In the genomic region with DNA sequence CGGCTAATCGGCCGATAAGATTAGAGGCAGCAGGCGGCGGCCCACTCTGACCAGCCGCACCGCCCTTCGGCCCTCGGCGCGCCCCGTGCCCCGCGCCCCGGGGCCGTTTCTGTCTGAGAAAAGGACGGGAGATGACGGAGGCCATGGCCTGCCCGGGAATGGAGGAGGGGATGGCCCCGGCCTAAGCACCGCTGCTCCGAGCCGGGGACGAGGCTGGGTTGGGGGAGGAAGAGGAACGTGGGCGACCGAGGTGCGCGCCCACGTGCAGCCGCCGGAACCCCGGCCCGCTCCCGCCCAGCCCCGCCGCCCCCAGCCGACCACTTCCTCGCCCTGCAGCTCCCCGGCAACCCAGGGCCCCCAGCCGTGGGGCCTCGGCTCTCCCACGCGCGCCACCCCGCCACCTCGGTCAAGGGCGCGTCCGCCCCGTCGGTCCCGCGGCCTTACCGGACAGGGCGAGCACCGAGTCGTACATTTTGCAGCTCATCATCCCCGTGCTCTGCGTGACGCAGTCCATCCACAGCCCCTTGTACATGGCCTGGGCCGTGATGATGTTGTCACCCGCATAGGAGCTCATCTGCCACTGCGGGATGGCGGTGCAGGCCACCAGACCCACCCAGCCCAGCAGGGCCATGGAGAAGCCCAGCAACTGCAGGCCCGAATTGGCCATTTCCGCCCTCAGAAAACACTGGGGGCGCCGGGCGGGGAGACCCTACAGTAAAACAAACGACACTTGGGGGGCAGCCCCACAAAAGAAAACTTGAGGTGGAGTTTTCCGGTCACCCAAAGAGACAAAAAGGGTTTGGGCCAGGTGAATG, we compare ENCODE assay signal across 3 cellular contexts.
A peak's percentile ranks its signal among the peaks of the same experiment; 100 is the strongest.
TF ChIP-seq lines count a peak whose summit lies in the region.

No MANE protein-coding gene starts in this region.

TF ChIP-seq in SK-N-SH, 30 proteins besides CTCF, POLR2A, EP300 and RAD21:
- TF ChIP-seq MXI1 (IDR thresholded peaks at IDR 0.05; ENCODE audit: low read depth, low read length) (no peak), CHD2 (IDR thresholded peaks at IDR 0.05; ENCODE audit: low read length, partially characterized antibody) (no peak), SMC3 (IDR thresholded peaks at IDR 0.05; ENCODE audit: low read depth, low read length) (no peak), POLR2AphosphoS5 (IDR thresholded peaks at IDR 0.05; ENCODE audit: low read depth, low read length) (no peak), JUND (IDR thresholded peaks at IDR 0.05) (no peak), ELF1 (IDR thresholded peaks at IDR 0.05) (no peak)
TF ChIP-seq in SK-N-SH: peak in this region for 0.

TF ChIP-seq in SK-N-SH treated with all-trans-retinoic acid at 6 μM for 48 hours, 23 proteins besides CTCF, POLR2A, EP300 and RAD21:
- TF ChIP-seq OSR1 (CRISPR knock-in tag; IDR thresholded peaks at IDR 0.05) (no peak), ARNTL (CRISPR knock-in tag; IDR thresholded peaks at IDR 0.05; ENCODE audit: borderline replicate concordance, low read depth) (no peak), ESRRG (CRISPR knock-in tag; IDR thresholded peaks at IDR 0.05) (no peak), PPARA (CRISPR knock-in tag; IDR thresholded peaks at IDR 0.05; ENCODE audit: borderline replicate concordance) (no peak)
- TF ChIP-seq, protein P1, sequence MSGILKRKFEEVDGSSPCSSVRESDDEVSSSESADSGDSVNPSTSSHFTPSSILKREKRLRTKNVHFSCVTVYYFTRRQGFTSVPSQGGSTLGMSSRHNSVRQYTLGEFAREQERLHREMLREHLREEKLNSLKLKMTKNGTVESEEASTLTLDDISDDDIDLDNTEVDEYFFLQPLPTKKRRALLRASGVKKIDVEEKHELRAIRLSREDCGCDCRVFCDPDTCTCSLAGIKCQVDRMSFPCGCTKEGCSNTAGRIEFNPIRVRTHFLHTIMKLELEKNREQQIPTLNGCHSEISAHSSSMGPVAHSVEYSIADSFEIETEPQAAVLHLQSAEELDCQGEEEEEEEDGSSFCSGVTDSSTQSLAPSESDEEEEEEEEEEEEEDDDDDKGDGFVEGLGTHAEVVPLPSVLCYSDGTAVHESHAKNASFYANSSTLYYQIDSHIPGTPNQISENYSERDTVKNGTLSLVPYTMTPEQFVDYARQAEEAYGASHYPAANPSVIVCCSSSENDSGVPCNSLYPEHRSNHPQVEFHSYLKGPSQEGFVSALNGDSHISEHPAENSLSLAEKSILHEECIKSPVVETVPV (CRISPR knock-in tag; IDR thresholded peaks at IDR 0.05), result no peak

TF ChIP-seq in GM12878, 131 proteins besides CTCF, POLR2A, EP300 and RAD21:
- TF ChIP-seq BHLHE40 (IDR thresholded peaks at IDR 0.05; ENCODE audit: borderline replicate concordance in 1 of 2, low read depth in 2 of 2, low read length in 1 of 2) (peak in 1 of 2 experiments; percentile 37; a peak in 1 of 4 replicates), EGR1 (IDR thresholded peaks at IDR 0.05; ENCODE audit: borderline replicate concordance in 1 of 2, low read depth in 2 of 2, low read length in 2 of 2) (peak in 1 of 2 experiments; percentile 73; a peak in 1 of 3 replicates), FOXK2 (IDR thresholded peaks at IDR 0.05) (no peak)
